Comparison of ENCODE assay signal across 26 cellular contexts in genomic region chr12:102534899-102535298, GRCh38. TPM values are rescaled to one million over a fixed set of nuclear protein-coding genes. Genes with fewer than 3 reads are reported as not detected.
DNase-seq lines count a peak whose midpoint lies in the region; ATAC-seq and TF ChIP-seq lines count a peak whose summit lies in the region.
"Had no signal": no experiment of that assay in that cellular context is flagged by ENCODE, and none has a peak within 500 bp of the region (broad histone marks: within the 10 kb centered on the region; RNA-seq: fewer than 3 reads in every experiment).

No MANE protein-coding gene starts in this region.

- TF ChIP-seq CTCF in AG04449 (IDR thresholded peaks at IDR 0.05; ENCODE audit: insufficient read depth, low read length, missing control alignments): no peak
- no peak for TF ChIP-seq CTCF in mesothelial cell of epicardium (IDR thresholded peaks at IDR 0.05; ENCODE audit: unreplicated experiment)

- no peak for DNase-seq in AG04449 (ENCODE audit: low read depth, low spot score)
- DNase-seq in H7: peak; percentile 19
- peak; percentile 62 for DNase-seq in adipocyte (ENCODE audit: low read depth)
- DNase-seq in mesothelial cell of epicardium (ENCODE audit: low spot score in 2 of 2, unreplicated experiment in 2 of 2): no peak
- DNase-seq in left colon: no peak
- no peak for DNase-seq in activated CD4-positive, alpha-beta T cell treated with anti-CD3 and anti-CD28 coated beads for 4 hours
- no peak for DNase-seq in iPS-NIHi11 (ENCODE audit: low spot score)
- DNase-seq: activated CD4-positive, alpha-beta T cell treated with anti-CD3 and anti-CD28 coated beads for 36 hours; activated CD8-positive, alpha-beta memory T cell treated with anti-CD3 and anti-CD28 coated beads for 24 hours; activated gamma-delta T cell treated with Interleukin-2 at 50 U/mL for 16 hours; activated T-cell treated with anti-CD3 and anti-CD28 coated beads, Interleukin-2, amount 50 U/mL, for 1 hour; brain microvascular endothelial cell; DMS79 treated with DMSO at 0.1 percent for 48 hours; effector memory CD4-positive, alpha-beta T cell; NCI-H1105; NCI-H2029; NCI-H446; NCI-H82; OCI-M1; SHP77 treated with DMSO at 0.1 percent for 48 hours; T-cell had no signal

- H3K36me3 ChIP-seq in H7 (replicated peaks; ENCODE audit: control insufficient read depth, insufficient read depth, low read length): no peaks in the 10 kb centered on the region
- H3K36me3 ChIP-seq in adipocyte (ENCODE audit: control insufficient read depth, insufficient read depth, low read length, severe bottlenecking): no peaks in the 10 kb centered on the region
- H3K36me3 ChIP-seq: brain microvascular endothelial cell had no signal

- H3K36me3 Mint-ChIP-seq in mesothelial cell of epicardium: no peaks in the 10 kb centered on the region
- H3K36me3 Mint-ChIP-seq: IgD-negative memory B cell, T-cell had no signal

- H3K27me3 ChIP-seq in H7 (ENCODE audit: control insufficient read depth, insufficient read depth, low read length) (no peaks in the 10 kb centered on the region), adipocyte (replicated peaks; ENCODE audit: control insufficient read depth, insufficient read depth, low read length) (no peaks in the 10 kb centered on the region)
- H3K27me3 ChIP-seq: brain microvascular endothelial cell had no signal

- peaks cover 26% of the 10 kb centered on the region for H3K4me1 ChIP-seq in adipocyte (ENCODE audit: control insufficient read depth, insufficient read depth, low read length)

- no peaks in the 10 kb centered on the region for H3K27me3 Mint-ChIP-seq in mesothelial cell of epicardium (ENCODE audit: low read depth)

- no peaks in the 10 kb centered on the region for H3K9me3 ChIP-seq in adipocyte (ENCODE audit: control insufficient read depth, low read length)
- H3K9me3 ChIP-seq: A549 had no signal

- peaks cover 29% of the 10 kb centered on the region for H3K4me1 Mint-ChIP-seq in mesothelial cell of epicardium
- H3K4me1 Mint-ChIP-seq: activated CD4-positive, alpha-beta T cell treated with anti-CD3 and anti-CD28 coated beads for 36 hours; IgD-negative memory B cell; T-cell had no signal

- no peak overlapping the region for H3K4me3 Mint-ChIP-seq in mesothelial cell of epicardium
- H3K4me3 Mint-ChIP-seq: activated CD4-positive, alpha-beta T cell treated with anti-CD3 and anti-CD28 coated beads for 36 hours; IgD-negative memory B cell; T-cell had no signal

- peak overlapping the region; percentile 65 for H3K27ac Mint-ChIP-seq in mesothelial cell of epicardium
- H3K27ac Mint-ChIP-seq: activated CD4-positive, alpha-beta T cell treated with anti-CD3 and anti-CD28 coated beads for 36 hours; IgD-negative memory B cell; T-cell had no signal

- POLR2A ChIA-PET in AG04449 (lab: Yijun Ruan, JAX): no interaction called here

- no peak overlapping the region for H3K9ac ChIP-seq in adipocyte (ENCODE audit: low read length)

- intact Hi-C loops in left colon (cut with DNase I, micrococcal nuclease): no loop called here

- no peaks in the 10 kb centered on the region for H3K9me3 Mint-ChIP-seq in mesothelial cell of epicardium
- H3K9me3 Mint-ChIP-seq: IgD-negative memory B cell, T-cell had no signal

- ATAC-seq in left colon: no peak
- no peak for ATAC-seq in HG02973 (IDR thresholded peaks at IDR 0.05; ENCODE audit: unreplicated experiment)
- ATAC-seq: A549; activated CD4-positive, alpha-beta T cell treated with anti-CD3 and anti-CD28 coated beads for 36 hours; esophagus mucosa; T-cell had no signal

- H3K4me3 ChIP-seq in AG04449 (ENCODE audit: low read depth, low read length) (peak overlapping the region; percentile 18; the same call in 1 of the 2 replicates), H7 (ENCODE audit: insufficient read depth, low read depth, low read length) (no peak overlapping the region), adipocyte (ENCODE audit: low read length) (no peak overlapping the region)
- H3K4me3 ChIP-seq: A549 had no signal

- CTCF ChIA-PET in AG04449 (lab: Yijun Ruan, JAX): interaction anchor here (1.4 to 1.7 kb wide), 2 partner anchors 9 to 168 kb away, joined by 4 to 10 read pairs; no protein-coding TSS in a partner anchor

RNA-seq across cellular contexts. Expression of gene IGF1, which starts 54.5 kb away (rescaled TPM):
- total RNA-seq in H7 (2014; rRNA removed; shearing (Covaris generic)): not detected in 2 replicates
- total RNA-seq in mesothelial cell of epicardium: 62.2 to 76.8 TPM (median 66.9 TPM) in 3 replicates
- total RNA-seq in left colon: 1 to 10 TPM; 2.9 to 5.8 TPM
- total RNA-seq: activated CD4-positive, alpha-beta T cell treated with anti-CD3 and anti-CD28 coated beads for 36 hours; M059J had no signal

Comparison
In these comparisons a context has a peak if more than half of its experiments do, and no peak if none do; other contexts are left out.
1. DNase-seq: peak in H7 (single experiment) and adipocyte (single experiment); none in AG04449 (single experiment), mesothelial cell of epicardium (0 of 2), left colon (0 of 2), activated CD4-positive, alpha-beta T cell treated with anti-CD3 and anti-CD28 coated beads for 4 hours (0 of 2) and iPS-NIHi11 (single experiment).